In genomic region chr1:5667513-5668325, GRCh38 we compare ENCODE assay signal across 8 cellular contexts.
DNase-seq lines count a peak whose midpoint lies in the region; ATAC-seq and TF ChIP-seq lines count a peak whose summit lies in the region.
"Had no signal": no experiment of that assay in that cellular context is flagged by ENCODE, and none has a peak within 500 bp of the region (broad histone marks: within the 10 kb centered on the region; RNA-seq: fewer than 3 reads in every experiment).

No MANE protein-coding gene starts in this region.

- ATAC-seq in RWPE2 (ENCODE audit: low read depth) (peak; percentile 59), GM21528 (IDR thresholded peaks at IDR 0.05; ENCODE audit: low FRiP score, unreplicated experiment) (no peak)
- ATAC-seq: GM23338 had no signal

- H3K9me3 ChIP-seq in CD4-positive, alpha-beta memory T cell (ENCODE audit: control insufficient read depth in 1 of 2, low read length in 2 of 2), result no peaks in the 10 kb centered on the region
- H3K9me3 ChIP-seq in RWPE2 (ENCODE audit: severe bottlenecking) (no peaks in the 10 kb centered on the region), endodermal cell (ENCODE audit: control insufficient read depth, low read length) (no peaks in the 10 kb centered on the region)

- H3K4me3 ChIP-seq in CD4-positive, alpha-beta memory T cell (ENCODE audit: low read length in 2 of 2), result no peak overlapping the region
- H3K4me3 ChIP-seq in RWPE2 (ENCODE audit: severe bottlenecking) (no peak overlapping the region), endodermal cell (ENCODE audit: low read length) (no peak overlapping the region)
- H3K4me3 ChIP-seq: GM23338 had no signal

- CTCF ChIA-PET in CD4-positive, alpha-beta memory T cell (lab: Charles Lee; ENCODE audit: partially characterized antibody), result interaction anchor here (1.1 to 1.6 kb wide), 3 partner anchors 9 to 77 kb away, joined by 3 to 9 read pairs (median 3); no protein-coding TSS in a partner anchor

- no peaks in the 10 kb centered on the region for H3K36me3 Mint-ChIP-seq in CD4-positive, alpha-beta memory T cell
- H3K36me3 Mint-ChIP-seq in endodermal cell (ENCODE audit: low read depth), result no peaks in the 10 kb centered on the region

- no peak overlapping the region for H3K27ac ChIP-seq in CD4-positive, alpha-beta memory T cell (ENCODE audit: low read depth, low read length)
- no peak overlapping the region for H3K27ac ChIP-seq in RWPE2 (ENCODE audit: poor library complexity, severe bottlenecking)
- no peak overlapping the region for H3K27ac ChIP-seq in endodermal cell (ENCODE audit: low read depth, low read length)

- peak; percentile 21 to 52 (median 26) for DNase-seq in CD4-positive, alpha-beta memory T cell
- peak; percentile 61 for DNase-seq in DMS79 (lab: John Stamatoyannopoulos, UW)
- no peak for DNase-seq in RWPE2 (ENCODE audit: low spot score)
- peak; percentile 37 for DNase-seq in endodermal cell
- no peak for DNase-seq in OCI-M1 (lab: John Stamatoyannopoulos, UW)
- no peak for DNase-seq in epidermal melanocyte (ENCODE audit: insufficient read length, low spot score)

- 65 to 76% methylated on average over 16 to 34 of the region's 34 CpGs for WGBS in endodermal cell (ENCODE audit: insufficient coverage in 1 of 2, insufficient read length in 1 of 2), 2 experiments

- H3K27me3 ChIP-seq in CD4-positive, alpha-beta memory T cell (ENCODE audit: insufficient read depth, low read length), result no peaks in the 10 kb centered on the region
- H3K27me3 ChIP-seq in RWPE2 (ENCODE audit: insufficient read depth, poor library complexity, severe bottlenecking) (no peaks in the 10 kb centered on the region), endodermal cell (ENCODE audit: control insufficient read depth, insufficient read depth, low read length, poor library complexity, severe bottlenecking) (no peaks in the 10 kb centered on the region)

- TF ChIP-seq CTCF in RWPE2 (IDR thresholded peaks at IDR 0.05; ENCODE audit: poor library complexity, severe bottlenecking) (no peak), endodermal cell (conservative IDR thresholded peaks at IDR 0.05) (no peak)

- no peaks in the 10 kb centered on the region for H3K36me3 ChIP-seq in CD4-positive, alpha-beta memory T cell (ENCODE audit: insufficient read depth, low read length)
- H3K36me3 ChIP-seq in RWPE2 (ENCODE audit: low read depth) (no peaks in the 10 kb centered on the region), endodermal cell (ENCODE audit: control insufficient read depth, insufficient read depth, low read length) (no peaks in the 10 kb centered on the region)

- peaks cover 0 to 7% of the 10 kb centered on the region in 2 donors for H3K27me3 Mint-ChIP-seq in CD4-positive, alpha-beta memory T cell
- H3K27me3 Mint-ChIP-seq in endodermal cell (ENCODE audit: insufficient read depth), result peaks cover 6% of the 10 kb centered on the region

- peaks cover 35% of the 10 kb centered on the region for H3K4me1 ChIP-seq in CD4-positive, alpha-beta memory T cell (ENCODE audit: insufficient read depth, low read length)
- H3K4me1 ChIP-seq in RWPE2 (ENCODE audit: insufficient read depth, poor library complexity, severe bottlenecking), result no peaks in the 10 kb centered on the region
- no peaks in the 10 kb centered on the region for H3K4me1 ChIP-seq in endodermal cell (ENCODE audit: control insufficient read depth, insufficient read depth, low read length)

- peaks cover 7 to 50% (median 18%) of the 10 kb centered on the region in 4 donors for H3K4me1 Mint-ChIP-seq in CD4-positive, alpha-beta memory T cell
- H3K4me1 Mint-ChIP-seq in endodermal cell, result no peaks in the 10 kb centered on the region
- H3K4me1 Mint-ChIP-seq: GM23338 had no signal

- no peak overlapping the region for H3K9ac ChIP-seq in endodermal cell (ENCODE audit: extremely low read depth, low read length, poor library complexity, severe bottlenecking)

- POLR2A ChIA-PET in CD4-positive, alpha-beta memory T cell (lab: Charles Lee; ENCODE audit: partially characterized antibody), result interaction anchor here (0.7 to 1.5 kb wide), 5 partner anchors 16 to 356 kb away, joined by 3 to 4 read pairs (median 4); no protein-coding TSS in a partner anchor

- peak overlapping the region; percentile 59 to 92 (median 87) for H3K27ac Mint-ChIP-seq in CD4-positive, alpha-beta memory T cell
- no peak overlapping the region for H3K27ac Mint-ChIP-seq in endodermal cell
- H3K27ac Mint-ChIP-seq: GM23338 had no signal

- H3K9me3 Mint-ChIP-seq in CD4-positive, alpha-beta memory T cell, result peaks cover 0 to 13% (median under 1%) of the 10 kb centered on the region in 8 donors
- H3K9me3 Mint-ChIP-seq in endodermal cell, result peaks cover 50% of the 10 kb centered on the region

- peak overlapping the region; percentile 67 to 83 (median 76) for H3K4me3 Mint-ChIP-seq in CD4-positive, alpha-beta memory T cell
- peak overlapping the region; percentile 39 for H3K4me3 Mint-ChIP-seq in endodermal cell
- H3K4me3 Mint-ChIP-seq: GM23338 had no signal

- intact Hi-C loops in CD4-positive, alpha-beta memory T cell (cut with micrococcal nuclease), result loop anchor here (2.0 kb wide), 1 partner anchor 157 kb away; no protein-coding TSS in a partner anchor

Comparison
In these comparisons a context has a peak if more than half of its experiments do, and no peak if none do; other contexts are left out.
1. DNase-seq: peak in CD4-positive, alpha-beta memory T cell (5 of 5), DMS79 (single experiment) and endodermal cell (single experiment); none in RWPE2 (single experiment), OCI-M1 (single experiment) and epidermal melanocyte (single experiment).